Comparison of ENCODE assay signal across 8 cellular contexts in genomic region chr5:72815580-72816296, GRCh38.
DNase-seq lines count a peak whose midpoint lies in the region; ATAC-seq and TF ChIP-seq lines count a peak whose summit lies in the region.

No MANE protein-coding gene starts in this region.

- H3K4me3 ChIP-seq in AG04449 (ENCODE audit: low read depth, low read length) = peak overlapping the region; percentile 77
- H3K4me3 ChIP-seq in NT2/D1 (ENCODE audit: insufficient read length, low read depth) = peak overlapping the region; percentile 81
- peak overlapping the region; percentile 95 for H3K4me3 ChIP-seq in coronary artery
- peak overlapping the region; percentile 86 to 92 for H3K4me3 ChIP-seq in mucosa of rectum (ENCODE audit: low read length in 2 of 2)

- CTCF ChIA-PET in AG04449 (lab: Yijun Ruan, JAX) = no interaction called here

- POLR2A ChIA-PET in AG04449 (lab: Yijun Ruan, JAX) = interaction anchor here (1.5 kb wide), 1 partner anchor 10 kb away, joined by 3 read pairs; no protein-coding TSS in a partner anchor

- H3K36me3 ChIP-seq in NT2/D1 (ENCODE audit: insufficient read depth, insufficient read length, low read length) = peaks cover 3% of the 10 kb centered on the region
- no peaks in the 10 kb centered on the region for H3K36me3 ChIP-seq in mucosa of rectum (ENCODE audit: control insufficient read depth in 2 of 2, insufficient read depth in 2 of 2, low read length in 2 of 2)

- H3K27me3 ChIP-seq in NT2/D1 (ENCODE audit: insufficient read depth, insufficient read length) (no peaks in the 10 kb centered on the region), mucosa of rectum (ENCODE audit: control insufficient read depth in 2 of 2, insufficient read depth in 2 of 2, low read length in 2 of 2) (no peaks in the 10 kb centered on the region)

- ATAC-seq in GM19035 (IDR thresholded peaks at IDR 0.05; ENCODE audit: unreplicated experiment) (peak; percentile 26), GM18867 (IDR thresholded peaks at IDR 0.05; ENCODE audit: unreplicated experiment) (no peak), HG03139 (IDR thresholded peaks at IDR 0.05; ENCODE audit: unreplicated experiment) (no peak), GM19397 (IDR thresholded peaks at IDR 0.05; ENCODE audit: unreplicated experiment) (no peak)

- H3K27ac ChIP-seq in coronary artery = peak overlapping the region; percentile 98 to 99
- H3K27ac ChIP-seq in mucosa of rectum (ENCODE audit: low read depth in 2 of 2, low read length in 2 of 2) = peak overlapping the region; percentile 91 to 96

- peak overlapping the region; percentile 88 for H3K9ac ChIP-seq in NT2/D1 (ENCODE audit: insufficient read length, low read depth)
- H3K9ac ChIP-seq in mucosa of rectum (ENCODE audit: low read depth in 1 of 2, low read length in 2 of 2) = peak overlapping the region; percentile 79 to 85

- H3K9me3 ChIP-seq in NT2/D1 (ENCODE audit: insufficient read depth, low read length) (no peaks in the 10 kb centered on the region), mucosa of rectum (ENCODE audit: control insufficient read depth in 2 of 2, low read length in 2 of 2) (no peaks in the 10 kb centered on the region)

- DNase-seq in AG04449 (ENCODE audit: low read depth, low spot score) = no peak
- no peak for DNase-seq in NT2/D1 (ENCODE audit: low read depth, low spot score)
- DNase-seq in coronary artery (ENCODE audit: low spot score) = no peak

- H3K4me1 ChIP-seq in NT2/D1 (ENCODE audit: insufficient read depth, insufficient read length) (no peaks in the 10 kb centered on the region), mucosa of rectum (ENCODE audit: control insufficient read depth in 2 of 2, insufficient read depth in 2 of 2, low read length in 2 of 2) (peaks cover 0 to 10% of the 10 kb centered on the region in 2 donors)

- TF ChIP-seq CTCF in AG04449 (IDR thresholded peaks at IDR 0.05; ENCODE audit: insufficient read depth, low read length, missing control alignments) (no peak), coronary artery (IDR thresholded peaks at IDR 0.05) (no peak)
